9 cellular contexts compared by ENCODE assay signal in genomic region chr20:63858393-63859165, GRCh38. TPM values are rescaled to one million over a fixed set of nuclear protein-coding genes. Genes with fewer than 3 reads are reported as not detected.
DNase-seq lines count a peak whose midpoint lies in the region; ATAC-seq, FAIRE-seq and TF ChIP-seq lines count a peak whose summit lies in the region.
"Had no signal": no experiment of that assay in that cellular context is flagged by ENCODE, and none has a peak within 500 bp of the region (broad histone marks: within the 10 kb centered on the region; RNA-seq: fewer than 3 reads in every experiment).

No MANE protein-coding gene starts in this region.

- H3K4me1 ChIP-seq in A673 (ENCODE audit: insufficient read depth, low read length, poor library complexity, severe bottlenecking) (peaks cover 11% of the 10 kb centered on the region), K562 (replicated peaks in 1 of 2; ENCODE audit: control insufficient read depth in 2 of 2, insufficient read depth in 2 of 2, low read length in 2 of 2) (peaks cover 27 to 85% of the 10 kb centered on the region in 2 experiments), upper lobe of left lung (peaks cover 55 to 83% (median 62%) of the 10 kb centered on the region in 4 donors), tibial artery (peaks cover 0 to 55% (median 24%) of the 10 kb centered on the region in 4 donors)

- H3K27me3 ChIP-seq in A673 (replicated peaks; ENCODE audit: insufficient read depth, low read depth, low read length, poor library complexity), result no peaks in the 10 kb centered on the region
- H3K27me3 ChIP-seq in K562 (ENCODE audit: control insufficient read depth in 2 of 2, insufficient read depth in 2 of 2, low read length in 2 of 2), result no peaks in the 10 kb centered on the region
- peaks cover 0 to 5% (median 0%) of the 10 kb centered on the region in 4 donors for H3K27me3 ChIP-seq in upper lobe of left lung
- peaks cover 0 to 52% of the 10 kb centered on the region in 2 donors for H3K27me3 ChIP-seq in tibial artery

- no TSS peak for BruUV-seq in A673 (replicated peaks; lab: Mats Ljungman, UMichigan)
- no TSS peak for BruUV-seq in K562 (replicated peaks; lab: Mats Ljungman, UMichigan)

- no peaks in the 10 kb centered on the region for H3K9me1 ChIP-seq in K562 (ENCODE audit: control insufficient read depth, insufficient read depth, low read length)

- H3K9ac ChIP-seq in K562 (ENCODE audit: insufficient read depth in 1 of 2, low read depth in 2 of 2, low read length in 2 of 2), result peak overlapping the region; percentile 44 to 82; a peak in 3 of 4 replicates

- TF ChIP-seq EP300 in K562 (IDR thresholded peaks at IDR 0.05; ENCODE audit: low read length) (no peak), upper lobe of left lung (IDR thresholded peaks at IDR 0.05) (no peak)

- TF ChIP-seq POLR2A in K562 (conservative IDR thresholded peaks at IDR 0.05) (peak; percentile 21; the same call in 1 of the 2 replicates), upper lobe of left lung (IDR thresholded peaks at IDR 0.05) (peak in 1 of 4 donors; percentile 3)

- H3K27ac ChIP-seq in A673 (ENCODE audit: low read depth, low read length, poor library complexity, severe bottlenecking) (peak overlapping the region; percentile 30), K562 (ENCODE audit: extremely low read depth, low read depth, low read length) (peak overlapping the region; percentile 46; the same call in 2 of the 3 replicates), upper lobe of left lung (peak overlapping the region; percentile 42 to 80 (median 66)), tibial artery (no peak overlapping the region)

- CTCF ChIA-PET in A673 (lab: Charles Lee) (no interaction called here), K562 (lab: Yijun Ruan, JAX; ENCODE audit: low intra/inter-chr PET ratio) (interaction anchor here (1.5 kb wide), 1 partner anchor 72 kb away, joined by 5 read pairs; no protein-coding TSS in a partner anchor)

- POLR2A ChIA-PET in A673 (lab: Charles Lee; ENCODE audit: low non-redundant PET), result no interaction called here
- POLR2A ChIA-PET in K562 (lab: Yijun Ruan, JAX), result interaction anchor here (0.6 to 1.1 kb wide), 3 partner anchors 22 to 403 kb away, joined by 3 to 4 read pairs (median 4); no protein-coding TSS in a partner anchor

- FAIRE-seq in HTR-8/SVneo (lab: Jason Lieb, UNC), result peak; percentile 90
- peak; percentile 90 for FAIRE-seq in K562 (lab: Jason Lieb, UNC)
- FAIRE-seq: GM18507 had no signal

- H3K4me3 ChIP-seq in A673 (ENCODE audit: low read depth, low read length, poor library complexity, severe bottlenecking) (no peak overlapping the region), K562 (no peak overlapping the region), upper lobe of left lung (no peak overlapping the region), tibial artery (no peak overlapping the region)

- H4K20me1 ChIP-seq in K562 (replicated peaks; ENCODE audit: control insufficient read depth, insufficient read depth, low read length), result no peaks in the 10 kb centered on the region

- TF ChIP-seq RAD21 in K562 (CRISPR knock-in tag; conservative IDR thresholded peaks at IDR 0.05 in 1 of 2, IDR thresholded peaks at IDR 0.05 in 1 of 2), result peak in 1 of 2 experiments; percentile 56; a peak in 2 of 4 replicates

- ATAC-seq in K562, result peak; percentile 66
- ATAC-seq in upper lobe of left lung (ENCODE audit: low FRiP score in 2 of 2), result peak; percentile 1 to 24

- intact Hi-C loops in A673 (cut with micrococcal nuclease; ENCODE audit: unreplicated experiment) (no loop called here), K562 (cut with micrococcal nuclease) (no loop called here), tibial artery (cut with DNase I; ENCODE audit: low total_unique reads) (no loop called here)

- peaks cover 6% of the 10 kb centered on the region for H3K79me2 ChIP-seq in K562 (ENCODE audit: control insufficient read depth, insufficient read depth, low read length)

- H3K4me2 ChIP-seq in K562 (ENCODE audit: insufficient read depth, low read length), result peak overlapping the region; percentile 27

- DNase-seq in A673 (ENCODE audit: low spot score) (peak; percentile 34), HTR-8/SVneo (ENCODE audit: insufficient read length, low spot score) (peak; percentile 87), K562 (ENCODE audit: extremely low read depth in 1 of 4, low spot score in 3 of 4) (peak; percentile 56 to 76 (median 64)), left kidney (ENCODE audit: low read depth, low spot score) (peak; percentile 97), upper lobe of left lung (peak in 1 of 2 donors; percentile 72), SKM-1 (lab: John Stamatoyannopoulos, UW; ENCODE audit: unreplicated experiment) (no peak), tibial artery (no peak)
- DNase-seq in stimulated activated CD4-positive, alpha-beta T cell treated with anti-CD3 and anti-CD28 coated beads, Interleukin-1b, Interleukin-23, amount 100 ng/mL, for 48 hours, result no peak

- TF ChIP-seq CTCF in A673 (conservative IDR thresholded peaks at IDR 0.05; ENCODE audit: low read depth, low read length), result peak; percentile 33; the same call in 1 of the 2 replicates
- peak; percentile 42 to 49 (median 46) for TF ChIP-seq CTCF in K562 (IDR thresholded peaks at IDR 0.05 in 2 of 3, conservative IDR thresholded peaks at IDR 0.05 in 1 of 3; ENCODE audit: insufficient read depth in 2 of 3, low read depth in 1 of 3, low read length in 3 of 3)
- peak in 2 of 6 experiments; percentile 19 to 28 for TF ChIP-seq CTCF in upper lobe of left lung (IDR thresholded peaks at IDR 0.05)
- no peak for TF ChIP-seq CTCF in tibial artery (IDR thresholded peaks at IDR 0.05)

- H2AFZ ChIP-seq in K562 (ENCODE audit: low read depth, low read length), result peak overlapping the region; percentile 56; the same call in 1 of the 2 replicates

- WGBS in K562 (ENCODE audit: insufficient coverage, low coverage, missing lambda C conversion rate), result 10% methylated on average over 9 of the region's 12 CpGs
- 0 to 8% methylated on average over 5 to 11 of the region's 12 CpGs for WGBS in upper lobe of left lung, 2 donors

- H3K36me3 ChIP-seq in A673 (ENCODE audit: insufficient read depth, low read length, poor library complexity, severe bottlenecking) (no peaks in the 10 kb centered on the region), K562 (ENCODE audit: control insufficient read depth, insufficient read depth, low read length) (peaks cover 21% of the 10 kb centered on the region; the same call in 2 of the 3 replicates), upper lobe of left lung (peaks cover 0 to 19% (median 13%) of the 10 kb centered on the region in 4 donors), tibial artery (peaks cover 0 to 17% (median 9%) of the 10 kb centered on the region in 3 donors)

- no peaks in the 10 kb centered on the region for H3K9me3 ChIP-seq in A673 (ENCODE audit: low read depth, low read length, poor library complexity, severe bottlenecking)
- H3K9me3 ChIP-seq in K562 (replicated peaks; ENCODE audit: control insufficient read depth, insufficient read depth, low read depth, low read length), result no peaks in the 10 kb centered on the region
- H3K9me3 ChIP-seq in upper lobe of left lung, result no peaks in the 10 kb centered on the region
- no peaks in the 10 kb centered on the region for H3K9me3 ChIP-seq in tibial artery

- in situ Hi-C loops in K562 (cut with MboI), result no loop called here

RNA-seq across cellular contexts. Expression of gene ABHD16B, which starts 2.7 kb away (rescaled TPM):
- not detected in 2 replicates for total RNA-seq in A673 (2021)
- total RNA-seq in K562 (2011; cell fraction: chromatin; rRNA removed; ENCODE audit: low replicate concordance), result not detected in 2 replicates
- not detected in 2 replicates for total RNA-seq in K562 (2011; cell fraction: nucleolus; rRNA removed)
- not detected in 2 replicates for total RNA-seq in K562 (2011; cell fraction: nucleoplasm; rRNA removed)
- total RNA-seq in K562 (2014; rRNA removed), result not detected in 2 replicates
- total RNA-seq in K562 (2014; rRNA removed; fragmentation: Illumina TruSeq; extraction: Trizol), result not detected in 2 replicates
- not detected in 2 replicates for total RNA-seq in K562 (2015; rRNA removed; fragmentation: Illumina TruSeq; extraction: Trizol)
- not detected in 2 replicates for total RNA-seq in K562 (2021)
- polyA plus RNA-seq in K562 (2011; rRNA removed), result not detected in 2 replicates
- not detected in 2 replicates for polyA plus RNA-seq in K562 (2011; cell fraction: cytosol; rRNA removed)
- polyA plus RNA-seq in K562 (2011; cell fraction: nucleus; rRNA removed), result not detected in 2 replicates
- polyA plus RNA-seq in K562 (2012), result not detected in 2 replicates
- not detected in 2 replicates for polyA plus RNA-seq in K562 (2014; fragmentation: Illumina TruSeq; extraction: Trizol)
- not detected for polyA plus RNA-seq in K562 (2014; fragmentation: Nextera tagmentation; extraction: Ambion mirVana)
- polyA plus RNA-seq in K562 (2014; rRNA removed), result not detected in 2 replicates
- polyA minus RNA-seq in K562 (2011; rRNA and poly(A)+ RNA removed), result not detected in 2 replicates
- not detected in 2 replicates for polyA minus RNA-seq in K562 (2011; cell fraction: cytosol; rRNA and poly(A)+ RNA removed)
- not detected in 2 replicates for polyA minus RNA-seq in K562 (2011; cell fraction: nucleus; rRNA and poly(A)+ RNA removed)
- under 1 TPM in 1 of 6 donors, not detected in 5; 0.23 TPM for total RNA-seq in upper lobe of left lung

RNA-seq across cellular contexts. Expression of gene TPD52L2, which starts 6.5 kb away (rescaled TPM):
- total RNA-seq in A673 (2021), result 80.1 and 89.9 TPM in 2 replicates
- total RNA-seq in K562 (2011; cell fraction: chromatin; rRNA removed; ENCODE audit: low replicate concordance), result 66.8 and 118 TPM in 2 replicates
- total RNA-seq in K562 (2011; cell fraction: nucleolus; rRNA removed), result 62.7 and 66.1 TPM in 2 replicates
- 60.7 and 71.2 TPM in 2 replicates for total RNA-seq in K562 (2011; cell fraction: nucleoplasm; rRNA removed)
- 54.7 and 69.8 TPM in 2 replicates for total RNA-seq in K562 (2014; rRNA removed)
- total RNA-seq in K562 (2014; rRNA removed; fragmentation: Illumina TruSeq; extraction: Trizol), result 60.6 and 66.7 TPM in 2 replicates
- total RNA-seq in K562 (2015; rRNA removed; fragmentation: Illumina TruSeq; extraction: Trizol), result 74.6 and 76.2 TPM in 2 replicates
- 94.2 and 95.4 TPM in 2 replicates for total RNA-seq in K562 (2021)
- polyA plus RNA-seq in K562 (2011; rRNA removed), result 97.8 and 117 TPM in 2 replicates
- polyA plus RNA-seq in K562 (2011; cell fraction: cytosol; rRNA removed), result 109 and 128 TPM in 2 replicates
- 76.7 and 81.1 TPM in 2 replicates for polyA plus RNA-seq in K562 (2011; cell fraction: nucleus; rRNA removed)
- 73.1 and 95.5 TPM in 2 replicates for polyA plus RNA-seq in K562 (2012)
- 112 and 115 TPM in 2 replicates for polyA plus RNA-seq in K562 (2014; fragmentation: Illumina TruSeq; extraction: Trizol)
- polyA plus RNA-seq in K562 (2014; fragmentation: Nextera tagmentation; extraction: Ambion mirVana), result 1 to 10 TPM; 1.9 to 9.3 TPM
- polyA plus RNA-seq in K562 (2014; rRNA removed), result 98.5 and 99.5 TPM in 2 replicates
- 48.0 and 69.0 TPM in 2 replicates for polyA minus RNA-seq in K562 (2011; rRNA and poly(A)+ RNA removed)
- 69.2 and 82.6 TPM in 2 replicates for polyA minus RNA-seq in K562 (2011; cell fraction: cytosol; rRNA and poly(A)+ RNA removed)
- 18.4 and 23.2 TPM in 2 replicates for polyA minus RNA-seq in K562 (2011; cell fraction: nucleus; rRNA and poly(A)+ RNA removed)
- total RNA-seq in upper lobe of left lung, result 100 to 1,000 TPM in 1 of 6 donors, 10 to 100 TPM in 5; 64.2 to 103 (median 79.4) TPM

RNA-seq across cellular contexts. Expression of gene ZBTB46, which starts 27.5 kb away (rescaled TPM):
- total RNA-seq in A673 (2021), result 0.96 and 1.1 TPM in 2 replicates
- total RNA-seq in K562 (2011; cell fraction: chromatin; rRNA removed; ENCODE audit: low replicate concordance), result 6.4 and 23.8 TPM in 2 replicates
- total RNA-seq in K562 (2011; cell fraction: nucleolus; rRNA removed), result 8.2 and 11.0 TPM in 2 replicates
- 6.0 and 7.5 TPM in 2 replicates for total RNA-seq in K562 (2011; cell fraction: nucleoplasm; rRNA removed)
- 2.2 and 2.6 TPM in 2 replicates for total RNA-seq in K562 (2014; rRNA removed)
- total RNA-seq in K562 (2014; rRNA removed; fragmentation: Illumina TruSeq; extraction: Trizol), result 0.38 and 0.40 TPM in 2 replicates
- total RNA-seq in K562 (2015; rRNA removed; fragmentation: Illumina TruSeq; extraction: Trizol), result 2.3 TPM in 2 replicates
- total RNA-seq in K562 (2021), result 4.1 and 4.6 TPM in 2 replicates
- polyA plus RNA-seq in K562 (2011; rRNA removed), result 1.1 and 1.7 TPM in 2 replicates
- polyA plus RNA-seq in K562 (2011; cell fraction: cytosol; rRNA removed), result 1.7 and 3.0 TPM in 2 replicates
- 4.8 and 8.1 TPM in 2 replicates for polyA plus RNA-seq in K562 (2011; cell fraction: nucleus; rRNA removed)
- 2.3 and 3.0 TPM in 2 replicates for polyA plus RNA-seq in K562 (2012)
- polyA plus RNA-seq in K562 (2014; fragmentation: Illumina TruSeq; extraction: Trizol), result 0.39 and 1.1 TPM in 2 replicates
- polyA plus RNA-seq in K562 (2014; fragmentation: Nextera tagmentation; extraction: Ambion mirVana), result under 1 TPM; 0.29 to 0.58 TPM
- polyA plus RNA-seq in K562 (2014; rRNA removed), result 1.3 and 2.0 TPM in 2 replicates
- 13.0 and 13.5 TPM in 2 replicates for polyA minus RNA-seq in K562 (2011; rRNA and poly(A)+ RNA removed)
- 14.3 and 18.7 TPM in 2 replicates for polyA minus RNA-seq in K562 (2011; cell fraction: cytosol; rRNA and poly(A)+ RNA removed)
- polyA minus RNA-seq in K562 (2011; cell fraction: nucleus; rRNA and poly(A)+ RNA removed), result 4.2 and 5.1 TPM in 2 replicates
- total RNA-seq in upper lobe of left lung, result 10 to 100 TPM in 4 of 6 donors, 1 to 10 TPM in 2; 7.6 to 25.3 (median 11.6) TPM

RNA-seq across cellular contexts. Expression of gene DNAJC5, which starts 36.3 kb away (rescaled TPM):
- total RNA-seq in A673 (2021) (43.6 and 44.9 TPM in 2 replicates), K562 (2014; rRNA removed) (31.3 and 41.1 TPM in 2 replicates), K562 (2014; rRNA removed; fragmentation: Illumina TruSeq; extraction: Trizol) (10.3 and 13.4 TPM in 2 replicates), K562 (2015; rRNA removed; fragmentation: Illumina TruSeq; extraction: Trizol) (28.4 and 29.5 TPM in 2 replicates), K562 (2021) (42.3 and 42.8 TPM in 2 replicates), upper lobe of left lung (10 to 100 TPM; 44.6 to 66.0 (median 60.7) TPM)
- 54.4 and 105 TPM in 2 replicates for total RNA-seq in K562 (2011; cell fraction: chromatin; rRNA removed; ENCODE audit: low replicate concordance)
- 56.5 and 57.4 TPM in 2 replicates for total RNA-seq in K562 (2011; cell fraction: nucleolus; rRNA removed)
- 36.4 and 43.2 TPM in 2 replicates for total RNA-seq in K562 (2011; cell fraction: nucleoplasm; rRNA removed)
- polyA plus RNA-seq in K562 (2011; rRNA removed) (22.4 and 23.4 TPM in 2 replicates), K562 (2014; fragmentation: Illumina TruSeq; extraction: Trizol) (21.8 and 27.2 TPM in 2 replicates), K562 (2014; fragmentation: Nextera tagmentation; extraction: Ambion mirVana) (under 1 TPM; 0.95 to 0.99 TPM), K562 (2014; rRNA removed) (25.5 and 26.3 TPM in 2 replicates)
- 25.9 and 38.5 TPM in 2 replicates for polyA plus RNA-seq in K562 (2011; cell fraction: cytosol; rRNA removed)
- 42.6 and 52.5 TPM in 2 replicates for polyA plus RNA-seq in K562 (2011; cell fraction: nucleus; rRNA removed)
- 28.8 and 29.1 TPM in 2 replicates for polyA plus RNA-seq in K562 (2012)
- polyA minus RNA-seq in K562 (2011; rRNA and poly(A)+ RNA removed), result 17.3 and 29.6 TPM in 2 replicates
- 26.0 and 31.4 TPM in 2 replicates for polyA minus RNA-seq in K562 (2011; cell fraction: cytosol; rRNA and poly(A)+ RNA removed)
- polyA minus RNA-seq in K562 (2011; cell fraction: nucleus; rRNA and poly(A)+ RNA removed), result 10.2 and 12.2 TPM in 2 replicates

Comparison
In these comparisons a context has a peak if more than half of its experiments do, and no peak if none do; other contexts are left out.
1. DNase-seq: peak in A673 (single experiment), HTR-8/SVneo (single experiment), K562 (4 of 4) and left kidney (single experiment); none in stimulated activated CD4-positive, alpha-beta T cell treated with anti-CD3 and anti-CD28 coated beads, Interleukin-1b, Interleukin-23, amount 100 ng/mL, for 48 hours (single experiment), SKM-1 (single experiment) and tibial artery (0 of 2).
2. H3K27ac ChIP-seq: peak in A673 (single experiment), K562 (single experiment) and upper lobe of left lung (4 of 4); none in tibial artery (0 of 2).
3. CTCF ChIP-seq: peak in A673 (single experiment) and K562 (3 of 3); none in tibial artery (0 of 2).